ENCODE assay signal across 21 cellular contexts in genomic region chr18:35408843-35409261, GRCh38. TPM values are rescaled to one million over a fixed set of nuclear protein-coding genes. Genes with fewer than 3 reads are reported as not detected.
A peak's percentile ranks its signal among the peaks of the same experiment; 100 is the strongest.
DNase-seq lines count a peak whose midpoint lies in the region; ATAC-seq and TF ChIP-seq lines count a peak whose summit lies in the region.
"Had no signal": no experiment of that assay in that cellular context is flagged by ENCODE, and none has a peak within 500 bp of the region (broad histone marks: within the 10 kb centered on the region; RNA-seq: fewer than 3 reads in every experiment).

No MANE protein-coding gene starts in this region.

- BruUV-seq in MCF 10A (replicated peaks; lab: Mats Ljungman, UMichigan): no TSS peak

- H3K27me3 Mint-ChIP-seq in MCF 10A (ENCODE audit: insufficient read depth, unreplicated experiment): no peaks in the 10 kb centered on the region
- H3K27me3 Mint-ChIP-seq in CD8-positive, alpha-beta memory T cell: peaks cover 2 to 6% of the 10 kb centered on the region in 2 donors
- H3K27me3 Mint-ChIP-seq in activated naive CD4-positive, alpha-beta T cell treated with anti-CD3 and anti-CD28 coated beads, Interleukin-2, amount 10 ng/mL, durations not matched to agents 7 days and 5 days: no peaks in the 10 kb centered on the region

- peak overlapping the region; percentile 80 for H3K27ac Mint-ChIP-seq in MCF 10A (ENCODE audit: low read depth, unreplicated experiment)
- H3K27ac Mint-ChIP-seq in CD8-positive, alpha-beta memory T cell: peak overlapping the region in 1 of 8 donors; percentile 47
- H3K27ac Mint-ChIP-seq in activated naive CD4-positive, alpha-beta T cell treated with anti-CD3 and anti-CD28 coated beads, Interleukin-2, amount 10 ng/mL, durations not matched to agents 7 days and 5 days: no peak overlapping the region

- no peak overlapping the region for H3K4me3 ChIP-seq in breast epithelium
- H3K4me3 ChIP-seq in mucosa of descending colon: no peak overlapping the region
- H3K4me3 ChIP-seq in CD8-positive, alpha-beta memory T cell (ENCODE audit: low read length): no peak overlapping the region
- H3K4me3 ChIP-seq: MG63, skin epidermis, suprapubic skin had no signal

- H3K4me1 ChIP-seq in breast epithelium (no peaks in the 10 kb centered on the region), mucosa of descending colon (ENCODE audit: low read depth) (peaks cover 4% of the 10 kb centered on the region)
- H3K4me1 ChIP-seq in CD8-positive, alpha-beta memory T cell (ENCODE audit: insufficient read depth, low read length): peaks cover 9% of the 10 kb centered on the region

- intact Hi-C loops in MCF 10A (cut with micrococcal nuclease) (loop anchor here (1.0 to 10.0 kb wide), 10 partner anchors 48 to 543 kb away; partner anchors contain the start of genes GALNT1 and INO80C), breast epithelium (cut with DNase I; ENCODE audit: low total_unique reads) (no loop called here), mucosa of descending colon (cut with DNase I, micrococcal nuclease) (no loop called here)

- ATAC-seq in mucosa of descending colon: peak; percentile 51
- ATAC-seq in HG03342 (IDR thresholded peaks at IDR 0.05; ENCODE audit: unreplicated experiment): no peak
- ATAC-seq: naive thymus-derived CD4-positive, alpha-beta T cell had no signal

- CTCF ChIA-PET in MCF 10A (lab: Yijun Ruan, JAX): interaction anchor here (0.6 to 2.8 kb wide), 8 partner anchors 10 to 140 kb away, joined by 3 to 12 read pairs (median 5); no protein-coding TSS in a partner anchor
- CTCF ChIA-PET in RWPE1 (lab: Yijun Ruan, JAX): interaction anchor here (0.6 kb wide), 1 partner anchor 216 kb away, joined by 4 read pairs; no protein-coding TSS in a partner anchor
- CTCF ChIA-PET in CD8-positive, alpha-beta memory T cell (lab: Charles Lee): interaction anchor here (0.7 to 2.2 kb wide), 2 partner anchors 89 to 208 kb away, joined by 3 to 6 read pairs; partner anchors contain the start of gene INO80C
- CTCF ChIA-PET in activated naive CD4-positive, alpha-beta T cell treated with anti-CD3 and anti-CD28 coated beads, Interleukin-2, amount 10 ng/mL, durations not matched to agents 7 days and 5 days (lab: Charles Lee): interaction anchor here (1.2 to 2.2 kb wide), 2 partner anchors 9 to 171 kb away, joined by 3 to 5 read pairs; no protein-coding TSS in a partner anchor

- H3K27me3 ChIP-seq in breast epithelium: no peaks in the 10 kb centered on the region
- no peaks in the 10 kb centered on the region for H3K27me3 ChIP-seq in CD8-positive, alpha-beta memory T cell (ENCODE audit: insufficient read depth, low read length, poor library complexity, severe bottlenecking)
- H3K27me3 ChIP-seq: MG63, suprapubic skin had no signal

- DNase-seq in MCF 10A (ENCODE audit: unreplicated experiment): no peak
- no peak for DNase-seq in breast epithelium (ENCODE audit: low spot score in 2 of 2)
- no peak for DNase-seq in RWPE1 (ENCODE audit: low spot score)
- peak; percentile 75 to 84 (median 81) for DNase-seq in mucosa of descending colon
- DNase-seq in CD8-positive, alpha-beta memory T cell: no peak
- no peak for DNase-seq in activated naive CD4-positive, alpha-beta T cell treated with anti-CD3 and anti-CD28 coated beads, Interleukin-2, amount 10 ng/mL, durations not matched to agents 7 days and 5 days
- DNase-seq in GDM1 (lab: John Stamatoyannopoulos, UW): no peak
- DNase-seq: activated CD4-positive, alpha-beta T cell treated with anti-CD3 and anti-CD28 coated beads, Interleukin-2, amount 50 U/mL, for 1 hour; anterior cingulate cortex; DMS 273 treated with DMSO at 0.1 percent for 48 hours; effector CD8-positive, alpha-beta T cell; GF-D8; MG63; naive thymus-derived CD4-positive, alpha-beta T cell; NCI-H2107; NCI-H524; stimulated activated CD4-positive, alpha-beta T cell treated with anti-CD3 and anti-CD28 coated beads, Interleukin-4, amount 100 ng/mL, for 4 hours; SW 1271 had no signal

- TF ChIP-seq POLR2A in breast epithelium (IDR thresholded peaks at IDR 0.05): no peak

- POLR2A ChIA-PET in MCF 10A (lab: Yijun Ruan, JAX) (interaction anchor here (1.4 to 2.5 kb wide), 4 partner anchors 48 to 564 kb away, joined by 3 to 14 read pairs (median 6); partner anchors contain the start of gene RMP24), RWPE1 (lab: Yijun Ruan, JAX; ENCODE audit: low non-redundant PET) (no interaction called here)
- POLR2A ChIA-PET in CD8-positive, alpha-beta memory T cell (lab: Charles Lee): no interaction called here

- H3K27ac ChIP-seq in breast epithelium: no peak overlapping the region
- peak overlapping the region; percentile 61 for H3K27ac ChIP-seq in RWPE1
- no peak overlapping the region for H3K27ac ChIP-seq in CD8-positive, alpha-beta memory T cell (ENCODE audit: low read depth, low read length)
- H3K27ac ChIP-seq: suprapubic skin had no signal

- H3K36me3 ChIP-seq in breast epithelium (no peaks in the 10 kb centered on the region), mucosa of descending colon (ENCODE audit: low read depth) (no peaks in the 10 kb centered on the region)
- no peaks in the 10 kb centered on the region for H3K36me3 ChIP-seq in CD8-positive, alpha-beta memory T cell (ENCODE audit: insufficient read depth, low read length)
- H3K36me3 ChIP-seq: MG63, suprapubic skin had no signal

- peaks cover 37% of the 10 kb centered on the region for H3K4me1 Mint-ChIP-seq in MCF 10A (ENCODE audit: insufficient read depth, unreplicated experiment)
- peaks cover 7 to 11% (median 8%) of the 10 kb centered on the region in 3 donors for H3K4me1 Mint-ChIP-seq in CD8-positive, alpha-beta memory T cell
- peaks cover 25% of the 10 kb centered on the region for H3K4me1 Mint-ChIP-seq in activated naive CD4-positive, alpha-beta T cell treated with anti-CD3 and anti-CD28 coated beads, Interleukin-2, amount 10 ng/mL, durations not matched to agents 7 days and 5 days

- H3K9me3 ChIP-seq in breast epithelium: no peaks in the 10 kb centered on the region
- H3K9me3 ChIP-seq in mucosa of descending colon: no peaks in the 10 kb centered on the region
- H3K9me3 ChIP-seq in CD8-positive, alpha-beta memory T cell (ENCODE audit: low read length): no peaks in the 10 kb centered on the region
- H3K9me3 ChIP-seq: MG63, suprapubic skin had no signal

- H3K9me3 Mint-ChIP-seq in MCF 10A (ENCODE audit: unreplicated experiment): no peaks in the 10 kb centered on the region
- no peaks in the 10 kb centered on the region for H3K9me3 Mint-ChIP-seq in CD8-positive, alpha-beta memory T cell
- H3K9me3 Mint-ChIP-seq in activated naive CD4-positive, alpha-beta T cell treated with anti-CD3 and anti-CD28 coated beads, Interleukin-2, amount 10 ng/mL, durations not matched to agents 7 days and 5 days: no peaks in the 10 kb centered on the region
- H3K9me3 Mint-ChIP-seq: naive thymus-derived CD4-positive, alpha-beta T cell had no signal

- H3K36me3 Mint-ChIP-seq in MCF 10A (ENCODE audit: insufficient read depth, unreplicated experiment): no peaks in the 10 kb centered on the region
- peaks cover 0 to 2% (median 0%) of the 10 kb centered on the region in 3 donors for H3K36me3 Mint-ChIP-seq in CD8-positive, alpha-beta memory T cell
- no peaks in the 10 kb centered on the region for H3K36me3 Mint-ChIP-seq in activated naive CD4-positive, alpha-beta T cell treated with anti-CD3 and anti-CD28 coated beads, Interleukin-2, amount 10 ng/mL, durations not matched to agents 7 days and 5 days
- H3K36me3 Mint-ChIP-seq: naive thymus-derived CD4-positive, alpha-beta T cell had no signal

- no peak overlapping the region for H3K4me3 Mint-ChIP-seq in MCF 10A (ENCODE audit: unreplicated experiment)
- H3K4me3 Mint-ChIP-seq in CD8-positive, alpha-beta memory T cell: no peak overlapping the region
- no peak overlapping the region for H3K4me3 Mint-ChIP-seq in activated naive CD4-positive, alpha-beta T cell treated with anti-CD3 and anti-CD28 coated beads, Interleukin-2, amount 10 ng/mL, durations not matched to agents 7 days and 5 days
- H3K4me3 Mint-ChIP-seq: naive thymus-derived CD4-positive, alpha-beta T cell had no signal

- TF ChIP-seq CTCF in MCF 10A (IDR thresholded peaks at IDR 0.05; ENCODE audit: unreplicated experiment) (no peak), breast epithelium (IDR thresholded peaks at IDR 0.05) (no peak), RWPE1 (conservative IDR thresholded peaks at IDR 0.05; ENCODE audit: low read depth) (no peak), mucosa of descending colon (IDR thresholded peaks at IDR 0.05) (no peak)

RNA-seq across cellular contexts. Expression of gene ZNF396, which starts 31.7 kb away (rescaled TPM):
- 1.2 and 2.0 TPM in 2 replicates for total RNA-seq in MCF 10A (2022)
- 1 to 10 TPM; 2.4 to 7.8 (median 4.3) TPM for total RNA-seq in breast epithelium
- total RNA-seq in mucosa of descending colon: 1 to 10 TPM; 2.7 to 6.1 (median 2.8) TPM
- 1 to 10 TPM; 1.2 to 1.7 TPM for total RNA-seq in CD8-positive, alpha-beta memory T cell
- polyA plus RNA-seq in CD8-positive, alpha-beta memory T cell: 0.87 TPM

Comparison
In these comparisons a context has a peak if more than half of its experiments do, and no peak if none do; other contexts are left out.
1. DNase-seq: peak in mucosa of descending colon (3 of 3); none in MCF 10A (single experiment), breast epithelium (0 of 2), RWPE1 (single experiment), CD8-positive, alpha-beta memory T cell (0 of 5), activated naive CD4-positive, alpha-beta T cell treated with anti-CD3 and anti-CD28 coated beads, Interleukin-2, amount 10 ng/mL, durations not matched to agents 7 days and 5 days (single experiment) and GDM1 (single experiment).